In the genomic region with DNA sequence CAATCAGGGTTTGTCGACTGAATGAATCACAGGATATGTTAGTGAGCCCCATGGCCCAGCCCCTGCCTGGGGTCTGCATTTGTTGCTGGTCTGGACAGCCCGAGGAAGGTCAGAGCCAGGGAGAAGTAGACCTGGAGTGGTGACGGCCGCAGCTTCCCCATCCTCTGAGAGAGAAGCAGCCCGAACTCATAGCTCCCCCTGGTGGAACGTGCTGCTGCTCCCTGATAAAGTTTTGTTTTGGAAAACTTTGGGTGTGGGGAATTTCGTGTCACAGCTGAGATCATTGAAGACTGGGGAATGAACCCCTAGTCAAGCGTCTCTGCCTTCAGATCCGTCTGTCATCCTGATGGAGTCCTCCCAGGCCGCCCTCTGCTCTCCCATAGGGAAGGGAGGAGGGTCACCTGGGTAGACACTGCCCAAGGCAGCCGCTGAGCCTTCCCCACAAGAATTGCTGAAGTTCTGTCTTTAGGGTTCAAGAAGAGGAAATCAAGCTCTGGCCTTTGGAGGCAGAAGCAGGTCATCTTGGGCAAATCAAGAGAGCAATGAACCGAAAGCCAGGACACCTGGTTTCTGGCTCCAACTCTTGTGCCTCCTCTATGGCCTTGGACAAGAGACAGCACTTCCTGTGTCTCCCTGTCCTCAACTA, we compare ENCODE assay signal across 7 cellular contexts.
DNase-seq lines count a peak whose midpoint lies in the region; ATAC-seq and TF ChIP-seq lines count a peak whose summit lies in the region.

No MANE protein-coding gene starts in this region.

- H3K9me3 ChIP-seq in MG63: no peaks in the 10 kb centered on the region

- peaks cover 3% of the 10 kb centered on the region; the same call in 1 of the 2 replicates for H3K27me3 ChIP-seq in MG63

- intact Hi-C loops in lower leg skin (cut with DNase I; ENCODE audit: low total_unique reads): no loop called here

- DNase-seq in GM12864 (ENCODE audit: low read depth) (no peak), MG63 (peak; percentile 27), cardiac fibroblast (ENCODE audit: low read depth in 2 of 2) (peak; percentile 53 to 60), lower leg skin (ENCODE audit: low spot score in 2 of 2) (peak; percentile 11 to 90), activated gamma-delta T cell (lab: John Stamatoyannopoulos, UW) (no peak)
- DNase-seq in activated T-cell treated with anti-CD3 and anti-CD28 coated beads, Interleukin-2, amount 50 U/mL, for 1 hour: no peak

- ATAC-seq in GM19035 (IDR thresholded peaks at IDR 0.05; ENCODE audit: unreplicated experiment): no peak

- no peaks in the 10 kb centered on the region for H3K36me3 ChIP-seq in MG63

- TF ChIP-seq CTCF in GM12864 (IDR thresholded peaks at IDR 0.05; ENCODE audit: low read depth, low read length, missing control alignments): peak; percentile 73
- peak; percentile 82 for TF ChIP-seq CTCF in cardiac fibroblast (IDR thresholded peaks at IDR 0.05; ENCODE audit: low read depth, low read length)
- TF ChIP-seq CTCF in lower leg skin (IDR thresholded peaks at IDR 0.05): no peak

- WGBS in lower leg skin, 2 donors: 32 to 34% methylated on average over 12 of the region's 12 CpGs

- no peak for TF ChIP-seq POLR2A in lower leg skin (IDR thresholded peaks at IDR 0.05)

- H3K4me3 ChIP-seq in GM12864 (ENCODE audit: low read depth, low read length) (no peak overlapping the region), MG63 (no peak overlapping the region), cardiac fibroblast (replicated peaks in 1 of 2; ENCODE audit: low read depth in 2 of 2, low read length in 2 of 2) (no peak overlapping the region), lower leg skin (ENCODE audit: low read depth, poor library complexity, severe bottlenecking) (no peak overlapping the region)

Comparison
In these comparisons a context has a peak if more than half of its experiments do, and no peak if none do; other contexts are left out.
1. DNase-seq: peak in MG63 (single experiment), cardiac fibroblast (2 of 2) and lower leg skin (2 of 2); none in GM12864 (single experiment), activated T-cell treated with anti-CD3 and anti-CD28 coated beads, Interleukin-2, amount 50 U/mL, for 1 hour (single experiment) and activated gamma-delta T cell (single experiment).
2. CTCF ChIP-seq: peak in GM12864 (single experiment) and cardiac fibroblast (single experiment); none in lower leg skin (0 of 3).